ENCODE assay signal across 34 cellular contexts in the genomic region with DNA sequence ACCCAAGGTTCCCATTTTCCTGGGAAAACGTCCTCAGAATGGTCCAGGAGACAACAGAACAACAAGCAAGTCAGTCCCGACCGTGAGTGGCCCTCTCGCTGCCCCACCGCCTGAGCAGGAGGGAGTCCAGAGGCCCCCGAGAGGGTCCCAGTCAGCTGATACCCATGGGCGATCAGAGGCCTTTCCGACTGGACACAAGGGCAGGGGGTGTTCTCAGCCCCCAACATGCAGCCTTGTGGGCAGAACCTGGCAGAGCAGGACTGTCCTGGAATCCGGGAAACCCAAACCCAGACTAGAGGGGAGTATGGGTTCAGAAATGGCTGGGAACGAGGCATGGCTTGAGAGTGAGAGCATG. TPM values are rescaled to one million over a fixed set of nuclear protein-coding genes. Genes with fewer than 3 reads are reported as not detected.
"Had no signal": no experiment of that assay in that cellular context is flagged by ENCODE, and none has a peak within 500 bp of the region (broad histone marks: within the 10 kb centered on the region; RNA-seq: fewer than 3 reads in every experiment).

No MANE protein-coding gene starts in this region.

- H3K4me3 Mint-ChIP-seq: activated CD4-positive, alpha-beta memory T cell treated with anti-CD3 and anti-CD28 coated beads for 36 hours; activated naive CD4-positive, alpha-beta T cell treated with anti-CD3 and anti-CD28 coated beads, Interleukin-2, amount 10 ng/mL, durations not matched to agents 7 days and 5 days; activated naive CD8-positive, alpha-beta T cell treated with anti-CD3 and anti-CD28 coated beads, Interleukin-2, amount 10 ng/mL, durations not matched to agents 7 days and 5 days; activated T-helper 1 cell treated with anti-CD3 and anti-CD28 coated beads, Interleukin-12 subunit alpha, Interleukin-12 subunit beta, Interleukin-2, Interleukin-4 antibody, amounts not matched to agents 30 ng/mL and 10 ng/mL and 1 ng/mL, durations not matched to agents 14 hours and 24 hours and 36 hours; brain; central memory CD8-positive, alpha-beta T cell; endodermal cell; T-helper 17 cell; T-helper 2 cell treated with Interferon-gamma antibody and Interleukin-4, amounts not matched to agents 5 μg/mL and 100 μg/mL, for 36 hours; WTC11 had no signal

- H3K36me3 ChIP-seq: ascending aorta, breast epithelium, cardiac muscle cell, gastroesophageal sphincter, heart right ventricle had no signal

- H3K27ac ChIP-seq: ascending aorta, breast epithelium, cardiac muscle cell, foreskin keratinocyte, gastroesophageal sphincter, heart right ventricle, VCaP had no signal

- H3K36me3 Mint-ChIP-seq: activated CD4-positive, alpha-beta memory T cell treated with anti-CD3 and anti-CD28 coated beads for 36 hours; activated naive CD4-positive, alpha-beta T cell treated with anti-CD3 and anti-CD28 coated beads, Interleukin-2, amount 10 ng/mL, durations not matched to agents 7 days and 5 days; activated naive CD4-positive, alpha-beta T cell treated with anti-CD3 and anti-CD28 coated beads, Interleukin-2, amount 50 U/mL, for 72 hours; activated naive CD8-positive, alpha-beta T cell treated with anti-CD3 and anti-CD28 coated beads, Interleukin-2, amount 10 ng/mL, durations not matched to agents 7 days and 5 days; brain; WTC11 had no signal

- H3K4me1 Mint-ChIP-seq: activated naive CD4-positive, alpha-beta T cell treated with anti-CD3 and anti-CD28 coated beads, Interleukin-2, amount 10 ng/mL, durations not matched to agents 7 days and 5 days; activated naive CD8-positive, alpha-beta T cell treated with anti-CD3 and anti-CD28 coated beads, Interleukin-2, amount 10 ng/mL, durations not matched to agents 7 days and 5 days; brain; central memory CD8-positive, alpha-beta T cell had no signal

- H3K27ac Mint-ChIP-seq: activated CD4-positive, alpha-beta memory T cell treated with anti-CD3 and anti-CD28 coated beads for 36 hours; activated naive CD4-positive, alpha-beta T cell treated with anti-CD3 and anti-CD28 coated beads, Interleukin-2, amount 10 ng/mL, durations not matched to agents 7 days and 5 days; activated naive CD4-positive, alpha-beta T cell treated with anti-CD3 and anti-CD28 coated beads, Interleukin-2, amount 50 U/mL, for 72 hours; activated naive CD8-positive, alpha-beta T cell treated with anti-CD3 and anti-CD28 coated beads, Interleukin-2, amount 10 ng/mL, durations not matched to agents 7 days and 5 days; activated T-helper 1 cell treated with anti-CD3 and anti-CD28 coated beads, Interleukin-12 subunit alpha, Interleukin-12 subunit beta, Interleukin-2, Interleukin-4 antibody, amounts not matched to agents 30 ng/mL and 10 ng/mL and 1 ng/mL, durations not matched to agents 14 hours and 24 hours and 36 hours; brain; endodermal cell; T-helper 17 cell; T-helper 2 cell treated with Interferon-gamma antibody and Interleukin-4, amounts not matched to agents 5 μg/mL and 100 μg/mL, for 36 hours; WTC11 had no signal

- H3K4me3 ChIP-seq: ascending aorta, breast epithelium, cardiac muscle cell, gastroesophageal sphincter, heart right ventricle had no signal

- ATAC-seq: activated naive CD4-positive, alpha-beta T cell treated with anti-CD3 and anti-CD28 coated beads, Interleukin-2, amount 50 U/mL, for 72 hours; esophagus mucosa; foreskin keratinocyte; gastroesophageal sphincter; heart right ventricle; SK-N-SH treated with all-trans-retinoic acid at 6 μM for 48 hours; T-helper 17 cell; WTC11 had no signal

- H3K27me3 Mint-ChIP-seq: activated naive CD8-positive, alpha-beta T cell treated with anti-CD3 and anti-CD28 coated beads, Interleukin-2, amount 10 ng/mL, durations not matched to agents 7 days and 5 days had no signal

- DNase-seq: activated CD4-positive, alpha-beta memory T cell treated with anti-CD3 and anti-CD28 coated beads for 36 hours; activated CD4-positive, alpha-beta T cell treated with anti-CD3 and anti-CD28 coated beads for 1 hour; activated CD4-positive, alpha-beta T cell treated with anti-CD3 and anti-CD28 coated beads for 4 hours; activated gamma-delta T cell; activated naive CD4-positive, alpha-beta T cell; activated naive CD4-positive, alpha-beta T cell treated with anti-CD3 and anti-CD28 coated beads, Interleukin-2, amount 10 ng/mL, durations not matched to agents 7 days and 5 days; activated naive CD8-positive, alpha-beta T cell treated with anti-CD3 and anti-CD28 coated beads, Interleukin-2, amount 10 ng/mL, durations not matched to agents 7 days and 5 days; activated T-cell treated with anti-CD3 and anti-CD28 coated beads, Interleukin-2, amount 50 U/mL, for 1 hour; activated T-cell treated with anti-CD3 and anti-CD28 coated beads, Interleukin-2, amount 50 U/mL, for 48 hours; effector memory CD4-positive, alpha-beta T cell; endodermal cell; foreskin keratinocyte; heart right ventricle; T-helper 1 cell; T-helper 17 cell; T1000 had no signal

- FAIRE-seq: colon had no signal

- H3K4me1 ChIP-seq: ascending aorta, breast epithelium, foreskin keratinocyte, gastroesophageal sphincter, heart right ventricle had no signal

- H3K27me3 ChIP-seq: ascending aorta, cardiac muscle cell, foreskin keratinocyte, gastroesophageal sphincter had no signal

- H3K9me3 ChIP-seq: ascending aorta, breast epithelium, gastroesophageal sphincter, heart right ventricle had no signal

- H3K9me3 Mint-ChIP-seq: activated CD4-positive, alpha-beta memory T cell treated with anti-CD3 and anti-CD28 coated beads for 36 hours; activated naive CD4-positive, alpha-beta T cell treated with anti-CD3 and anti-CD28 coated beads, Interleukin-2, amount 10 ng/mL, durations not matched to agents 7 days and 5 days; activated naive CD4-positive, alpha-beta T cell treated with anti-CD3 and anti-CD28 coated beads, Interleukin-2, amount 50 U/mL, for 72 hours; activated naive CD8-positive, alpha-beta T cell treated with anti-CD3 and anti-CD28 coated beads, Interleukin-2, amount 10 ng/mL, durations not matched to agents 7 days and 5 days; activated T-helper 1 cell treated with anti-CD3 and anti-CD28 coated beads, Interleukin-12 subunit alpha, Interleukin-12 subunit beta, Interleukin-2, Interleukin-4 antibody, amounts not matched to agents 30 ng/mL and 10 ng/mL and 1 ng/mL, durations not matched to agents 14 hours and 24 hours and 36 hours; central memory CD8-positive, alpha-beta T cell; endodermal cell; T-helper 2 cell treated with Interferon-gamma antibody and Interleukin-4, amounts not matched to agents 5 μg/mL and 100 μg/mL, for 36 hours; WTC11 had no signal

RNA-seq across cellular contexts. Expression of a gene that starts 4.5 kb away (rescaled TPM):
- total RNA-seq: activated CD4-positive, alpha-beta memory T cell treated with anti-CD3 and anti-CD28 coated beads for 36 hours; activated naive CD4-positive, alpha-beta T cell treated with anti-CD3 and anti-CD28 coated beads, Interleukin-2, amount 50 U/mL, for 72 hours; activated naive CD8-positive, alpha-beta T cell treated with anti-CD3 and anti-CD28 coated beads, Interleukin-2, amount 10 ng/mL, durations not matched to agents 7 days and 5 days; activated T-helper 1 cell treated with anti-CD3 and anti-CD28 coated beads, Interleukin-12 subunit alpha, Interleukin-12 subunit beta, Interleukin-2, Interleukin-4 antibody, amounts not matched to agents 30 ng/mL and 10 ng/mL and 1 ng/mL, durations not matched to agents 14 hours and 24 hours and 36 hours; ascending aorta; breast epithelium; cardiac muscle cell; chondrocyte; dermis microvascular lymphatic vessel endothelial cell; endodermal cell; epithelial cell of proximal tubule; esophagus mucosa; foreskin keratinocyte; gastroesophageal sphincter; glomerular endothelial cell; heart right ventricle; T-helper 17 cell had no signal
- polyA plus RNA-seq: cardiac muscle cell, foreskin keratinocyte, heart right ventricle had no signal

RNA-seq across cellular contexts. Expression of a gene that starts 30.6 kb away (rescaled TPM):
- total RNA-seq: activated CD4-positive, alpha-beta memory T cell treated with anti-CD3 and anti-CD28 coated beads for 36 hours; activated naive CD4-positive, alpha-beta T cell treated with anti-CD3 and anti-CD28 coated beads, Interleukin-2, amount 50 U/mL, for 72 hours; activated naive CD8-positive, alpha-beta T cell treated with anti-CD3 and anti-CD28 coated beads, Interleukin-2, amount 10 ng/mL, durations not matched to agents 7 days and 5 days; activated T-helper 1 cell treated with anti-CD3 and anti-CD28 coated beads, Interleukin-12 subunit alpha, Interleukin-12 subunit beta, Interleukin-2, Interleukin-4 antibody, amounts not matched to agents 30 ng/mL and 10 ng/mL and 1 ng/mL, durations not matched to agents 14 hours and 24 hours and 36 hours; ascending aorta; breast epithelium; cardiac muscle cell; chondrocyte; dermis microvascular lymphatic vessel endothelial cell; epithelial cell of proximal tubule; esophagus mucosa; foreskin keratinocyte; gastroesophageal sphincter; glomerular endothelial cell; heart right ventricle; T-helper 17 cell; WTC11 had no signal
- polyA plus RNA-seq: cardiac muscle cell, foreskin keratinocyte, heart right ventricle had no signal
